8 cellular contexts compared by ENCODE assay signal in genomic region chr1:114756009-114756892, GRCh38. TPM values are rescaled to one million over a fixed set of nuclear protein-coding genes. Genes with fewer than 3 reads are reported as not detected.
DNase-seq lines count a peak whose midpoint lies in the region; ATAC-seq and TF ChIP-seq lines count a peak whose summit lies in the region.

No MANE protein-coding gene starts in this region.

- H3K4me1 ChIP-seq in tibial artery: peaks cover 0 to 58% (median 45%) of the 10 kb centered on the region in 4 donors

- TF ChIP-seq CTCF in kidney epithelial cell (IDR thresholded peaks at IDR 0.05; ENCODE audit: insufficient read depth, low read length, poor library complexity, severe bottlenecking) (no peak), tibial artery (IDR thresholded peaks at IDR 0.05) (no peak)

- no peaks in the 10 kb centered on the region for H3K9me3 ChIP-seq in tibial artery

- H3K36me3 ChIP-seq in kidney epithelial cell (ENCODE audit: control insufficient read depth, insufficient read depth, low read length): no peaks in the 10 kb centered on the region
- H3K36me3 ChIP-seq in tibial artery: no peaks in the 10 kb centered on the region

- peak overlapping the region; percentile 100 for H3K4me3 Mint-ChIP-seq in activated naive CD4-positive, alpha-beta T cell treated with anti-CD3 and anti-CD28 coated beads, Interleukin-2, amount 10 ng/mL, durations not matched to agents 7 days and 5 days
- H3K4me3 Mint-ChIP-seq in activated T-helper 1 cell treated with anti-CD3 and anti-CD28 coated beads, Interleukin-12 subunit alpha, Interleukin-12 subunit beta, Interleukin-2, Interleukin-4 antibody, amounts not matched to agents 30 ng/mL and 10 ng/mL and 1 ng/mL, durations not matched to agents 14 hours and 24 hours and 36 hours: peak overlapping the region; percentile 99

- H3K27ac ChIP-seq in tibial artery: peak overlapping the region; percentile 100

- CTCF ChIA-PET in activated naive CD4-positive, alpha-beta T cell treated with anti-CD3 and anti-CD28 coated beads, Interleukin-2, amount 10 ng/mL, durations not matched to agents 7 days and 5 days (lab: Charles Lee): interaction anchor here (0.6 to 1.1 kb wide), 3 partner anchors 9 to 1678 kb away, joined by 3 read pairs; no protein-coding TSS in a partner anchor

- intact Hi-C loops in activated T-helper 1 cell treated with anti-CD3 and anti-CD28 coated beads, Interleukin-12 subunit alpha, Interleukin-12 subunit beta, Interleukin-2, Interleukin-4 antibody, amounts not matched to agents 30 ng/mL and 10 ng/mL and 1 ng/mL, durations not matched to agents 14 hours and 24 hours and 36 hours (cut with micrococcal nuclease): loop anchor here (1.0 to 10.0 kb wide), 6 partner anchors 11 to 1681 kb away; partner anchors contain the start of genes LRIG2 and MAGI3
- intact Hi-C loops in tibial artery (cut with DNase I; ENCODE audit: low total_unique reads): no loop called here

- H3K4me1 Mint-ChIP-seq in activated naive CD4-positive, alpha-beta T cell treated with anti-CD3 and anti-CD28 coated beads, Interleukin-2, amount 10 ng/mL, durations not matched to agents 7 days and 5 days: peaks cover 66% of the 10 kb centered on the region
- H3K4me1 Mint-ChIP-seq in activated T-helper 1 cell treated with anti-CD3 and anti-CD28 coated beads, Interleukin-12 subunit alpha, Interleukin-12 subunit beta, Interleukin-2, Interleukin-4 antibody, amounts not matched to agents 30 ng/mL and 10 ng/mL and 1 ng/mL, durations not matched to agents 14 hours and 24 hours and 36 hours (ENCODE audit: low read depth): peaks cover 56% of the 10 kb centered on the region

- ATAC-seq in HG03095 (IDR thresholded peaks at IDR 0.05; ENCODE audit: unreplicated experiment) (peak; percentile 52), left lobe of liver (no peak)

- H3K27me3 ChIP-seq in kidney epithelial cell (ENCODE audit: control insufficient read depth, insufficient read depth, low read length) (no peaks in the 10 kb centered on the region), tibial artery (no peaks in the 10 kb centered on the region)

- H3K36me3 Mint-ChIP-seq in activated naive CD4-positive, alpha-beta T cell treated with anti-CD3 and anti-CD28 coated beads, Interleukin-2, amount 10 ng/mL, durations not matched to agents 7 days and 5 days: peaks cover 29% of the 10 kb centered on the region
- peaks cover 28% of the 10 kb centered on the region for H3K36me3 Mint-ChIP-seq in activated T-helper 1 cell treated with anti-CD3 and anti-CD28 coated beads, Interleukin-12 subunit alpha, Interleukin-12 subunit beta, Interleukin-2, Interleukin-4 antibody, amounts not matched to agents 30 ng/mL and 10 ng/mL and 1 ng/mL, durations not matched to agents 14 hours and 24 hours and 36 hours (ENCODE audit: low read depth)

- H3K27me3 Mint-ChIP-seq in activated naive CD4-positive, alpha-beta T cell treated with anti-CD3 and anti-CD28 coated beads, Interleukin-2, amount 10 ng/mL, durations not matched to agents 7 days and 5 days: no peaks in the 10 kb centered on the region
- H3K27me3 Mint-ChIP-seq in activated T-helper 1 cell treated with anti-CD3 and anti-CD28 coated beads, Interleukin-12 subunit alpha, Interleukin-12 subunit beta, Interleukin-2, Interleukin-4 antibody, amounts not matched to agents 30 ng/mL and 10 ng/mL and 1 ng/mL, durations not matched to agents 14 hours and 24 hours and 36 hours (ENCODE audit: insufficient read depth): no peaks in the 10 kb centered on the region

- DNase-seq in activated naive CD4-positive, alpha-beta T cell treated with anti-CD3 and anti-CD28 coated beads, Interleukin-2, amount 10 ng/mL, durations not matched to agents 7 days and 5 days: no peak
- no peak for DNase-seq in activated naive CD4-positive, alpha-beta T cell treated with Interleukin-2 at 50 U/mL for 16 hours
- no peak for DNase-seq in activated T-helper 1 cell treated with anti-CD3 and anti-CD28 coated beads, Interleukin-12 subunit alpha, Interleukin-12 subunit beta, Interleukin-2, Interleukin-4 antibody, amounts not matched to agents 30 ng/mL and 10 ng/mL and 1 ng/mL, durations not matched to agents 14 hours and 24 hours and 36 hours (ENCODE audit: low spot score)
- DNase-seq in kidney epithelial cell (ENCODE audit: low read depth) (no peak), tibial artery (no peak), cerebellar cortex (ENCODE audit: low spot score) (no peak), left lobe of liver (ENCODE audit: low spot score) (no peak)

- H3K4me3 ChIP-seq in kidney epithelial cell (ENCODE audit: low read depth, low read length) (peak overlapping the region; percentile 100), tibial artery (peak overlapping the region; percentile 92 to 97)

- H3K9me3 Mint-ChIP-seq in activated naive CD4-positive, alpha-beta T cell treated with anti-CD3 and anti-CD28 coated beads, Interleukin-2, amount 10 ng/mL, durations not matched to agents 7 days and 5 days: peaks cover 3% of the 10 kb centered on the region
- peaks cover 3% of the 10 kb centered on the region for H3K9me3 Mint-ChIP-seq in activated T-helper 1 cell treated with anti-CD3 and anti-CD28 coated beads, Interleukin-12 subunit alpha, Interleukin-12 subunit beta, Interleukin-2, Interleukin-4 antibody, amounts not matched to agents 30 ng/mL and 10 ng/mL and 1 ng/mL, durations not matched to agents 14 hours and 24 hours and 36 hours

- H3K27ac Mint-ChIP-seq in activated naive CD4-positive, alpha-beta T cell treated with anti-CD3 and anti-CD28 coated beads, Interleukin-2, amount 10 ng/mL, durations not matched to agents 7 days and 5 days: peak overlapping the region; percentile 100
- peak overlapping the region; percentile 100 for H3K27ac Mint-ChIP-seq in activated T-helper 1 cell treated with anti-CD3 and anti-CD28 coated beads, Interleukin-12 subunit alpha, Interleukin-12 subunit beta, Interleukin-2, Interleukin-4 antibody, amounts not matched to agents 30 ng/mL and 10 ng/mL and 1 ng/mL, durations not matched to agents 14 hours and 24 hours and 36 hours

RNA-seq across cellular contexts. Expression of gene CSDE1, which starts 1.5 kb away (rescaled TPM):
- total RNA-seq in activated T-helper 1 cell treated with anti-CD3 and anti-CD28 coated beads, Interleukin-12 subunit alpha, Interleukin-12 subunit beta, Interleukin-2, Interleukin-4 antibody, amounts not matched to agents 30 ng/mL and 10 ng/mL and 1 ng/mL, durations not matched to agents 14 hours and 24 hours and 36 hours: 398 and 421 TPM in 2 replicates
- total RNA-seq in kidney epithelial cell: 654 and 1,426 TPM in 2 replicates
- total RNA-seq in left lobe of liver: 218 TPM

RNA-seq across cellular contexts. Expression of gene SIKE1, which starts 24.2 kb away (rescaled TPM):
- 59.4 and 65.0 TPM in 2 replicates for total RNA-seq in activated T-helper 1 cell treated with anti-CD3 and anti-CD28 coated beads, Interleukin-12 subunit alpha, Interleukin-12 subunit beta, Interleukin-2, Interleukin-4 antibody, amounts not matched to agents 30 ng/mL and 10 ng/mL and 1 ng/mL, durations not matched to agents 14 hours and 24 hours and 36 hours
- total RNA-seq in kidney epithelial cell (40.1 and 51.6 TPM in 2 replicates), left lobe of liver (24.3 TPM)

RNA-seq across cellular contexts. Expression of gene NRAS, which starts 39.7 kb away (rescaled TPM):
- 57.5 and 62.1 TPM in 2 replicates for total RNA-seq in activated T-helper 1 cell treated with anti-CD3 and anti-CD28 coated beads, Interleukin-12 subunit alpha, Interleukin-12 subunit beta, Interleukin-2, Interleukin-4 antibody, amounts not matched to agents 30 ng/mL and 10 ng/mL and 1 ng/mL, durations not matched to agents 14 hours and 24 hours and 36 hours
- 74.3 and 85.1 TPM in 2 replicates for total RNA-seq in kidney epithelial cell
- total RNA-seq in left lobe of liver: 8.3 TPM
